23 cellular contexts compared by ENCODE assay signal in the genomic region with DNA sequence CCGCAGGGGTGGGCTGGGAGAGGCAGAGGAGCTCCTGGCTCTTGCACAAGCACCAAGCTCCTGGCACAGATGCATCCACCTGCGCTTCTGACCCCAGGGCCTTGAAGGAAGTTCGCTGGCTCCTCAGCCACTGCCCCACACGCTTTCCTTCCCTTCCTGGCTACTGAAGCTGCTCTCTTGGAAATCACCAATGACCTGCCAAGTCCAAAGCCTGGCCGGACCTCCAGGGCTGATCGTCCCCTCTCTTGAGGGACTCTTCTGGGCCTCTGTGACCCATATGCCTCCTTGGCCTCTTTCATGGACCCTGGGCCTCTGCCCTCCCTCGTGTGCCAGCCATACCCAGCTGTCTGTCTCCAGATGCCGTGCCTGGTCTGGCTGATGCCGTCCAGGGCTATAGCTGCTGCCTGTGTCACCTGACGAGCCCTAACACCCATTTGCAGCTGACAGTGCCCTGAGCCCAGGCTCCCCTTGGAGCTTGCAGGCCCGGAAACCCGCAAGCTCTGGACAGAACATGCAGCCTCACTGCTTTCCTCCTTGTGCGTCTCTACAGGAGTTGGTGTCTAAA.
DNase-seq lines count a peak whose midpoint lies in the region; ATAC-seq and TF ChIP-seq lines count a peak whose summit lies in the region.
"Had no signal": no experiment of that assay in that cellular context is flagged by ENCODE, and none has a peak within 500 bp of the region (broad histone marks: within the 10 kb centered on the region; RNA-seq: fewer than 3 reads in every experiment).

No MANE protein-coding gene starts in this region.

- H3K27ac ChIP-seq in GM23338 (ENCODE audit: low read depth) = no peak overlapping the region
- no peak overlapping the region for H3K27ac ChIP-seq in neuronal stem cell (replicated peaks; ENCODE audit: low read length)
- H3K27ac ChIP-seq: PC-9 had no signal

- H3K27me3 ChIP-seq in GM23338 (ENCODE audit: insufficient read depth) = no peaks in the 10 kb centered on the region
- peaks cover 0 to 38% (median 8%) of the 10 kb centered on the region in 3 experiments for H3K27me3 ChIP-seq in neuronal stem cell (ENCODE audit: control insufficient read depth in 3 of 3, insufficient read depth in 3 of 3, low read depth in 1 of 3, low read length in 3 of 3)
- H3K27me3 ChIP-seq: BLaER1 treated with 17β-estradiol and CSF1 and Interleukin-3, amounts not matched to agents 10 nM and 100 nM had no signal

- no peak overlapping the region for H2BK5ac ChIP-seq in neuronal stem cell (ENCODE audit: low read length)

- H2AK5ac ChIP-seq in neuronal stem cell (ENCODE audit: low read depth, low read length) = peak overlapping the region; percentile 57

- no peak overlapping the region for H3K4me3 ChIP-seq in GM23338
- H3K4me3 ChIP-seq in neuronal stem cell (ENCODE audit: low read length in 2 of 2) = no peak overlapping the region
- H3K4me3 ChIP-seq: BLaER1 treated with 17β-estradiol and CSF1 and Interleukin-3, amounts not matched to agents 10 nM and 100 nM; PC-9 had no signal

- H3K79me2 ChIP-seq in GM23338 (replicated peaks; ENCODE audit: insufficient read depth) = no peaks in the 10 kb centered on the region

- H3K79me1 ChIP-seq in neuronal stem cell (ENCODE audit: low read depth, low read length) = no peaks in the 10 kb centered on the region

- no peak overlapping the region for H2BK120ac ChIP-seq in neuronal stem cell (ENCODE audit: low read depth, low read length)

- H3K36me3 ChIP-seq in GM23338 (ENCODE audit: insufficient read depth) = no peaks in the 10 kb centered on the region
- H3K36me3 ChIP-seq in neuronal stem cell (replicated peaks in 1 of 2; ENCODE audit: control insufficient read depth in 2 of 2, insufficient read depth in 2 of 2, low read length in 2 of 2) = no peaks in the 10 kb centered on the region

- H3K9ac ChIP-seq in neuronal stem cell (ENCODE audit: low read depth, low read length, poor library complexity) = peak overlapping the region; percentile 36
- H3K9ac ChIP-seq: BLaER1 treated with 17β-estradiol and CSF1 and Interleukin-3, amounts not matched to agents 10 nM and 100 nM had no signal

- H4K91ac ChIP-seq in neuronal stem cell (ENCODE audit: low read depth, low read length, poor library complexity) = peak overlapping the region; percentile 15

- H3K4me3 Mint-ChIP-seq in activated CD8-positive, alpha-beta T cell treated with anti-CD3 and anti-CD28 coated beads, Interleukin-2, amount 10 ng/mL, durations not matched to agents 7 days and 5 days = no peak overlapping the region
- H3K4me3 Mint-ChIP-seq in activated CD8-positive, alpha-beta T cell treated with anti-CD3 and anti-CD28 coated beads for 36 hours = no peak overlapping the region
- H3K4me3 Mint-ChIP-seq in GM23338 (no peak overlapping the region), chondrocyte (ENCODE audit: unreplicated experiment) (no peak overlapping the region)
- H3K4me3 Mint-ChIP-seq: CD4-positive, alpha-beta memory T cell; H9 had no signal

- TF ChIP-seq CTCF in activated CD8-positive, alpha-beta T cell treated with anti-CD3 and anti-CD28 coated beads for 36 hours (IDR thresholded peaks at IDR 0.05) = no peak
- no peak for TF ChIP-seq CTCF in GM23338 (conservative IDR thresholded peaks at IDR 0.05; ENCODE audit: low read depth in 2 of 2)
- no peak for TF ChIP-seq CTCF in chondrocyte (IDR thresholded peaks at IDR 0.05)

- H3K4me2 ChIP-seq in GM23338 (no peak overlapping the region), neuronal stem cell (ENCODE audit: insufficient read depth, low read length, poor library complexity, severe bottlenecking) (no peak overlapping the region)
- H3K4me2 ChIP-seq: BLaER1 treated with 17β-estradiol and CSF1 and Interleukin-3, amounts not matched to agents 10 nM and 100 nM; PC-9 had no signal

- H3K9me3 Mint-ChIP-seq in activated CD8-positive, alpha-beta T cell treated with anti-CD3 and anti-CD28 coated beads, Interleukin-2, amount 10 ng/mL, durations not matched to agents 7 days and 5 days (ENCODE audit: insufficient read depth) = peaks cover 9% of the 10 kb centered on the region
- H3K9me3 Mint-ChIP-seq in activated CD8-positive, alpha-beta T cell treated with anti-CD3 and anti-CD28 coated beads for 36 hours = peaks cover 5% of the 10 kb centered on the region
- H3K9me3 Mint-ChIP-seq in GM23338 (no peaks in the 10 kb centered on the region; the same call in 2 of the 3 replicates), chondrocyte (ENCODE audit: low read depth) (no peaks in the 10 kb centered on the region)
- H3K9me3 Mint-ChIP-seq: H9 had no signal

- DNase-seq in activated CD8-positive, alpha-beta T cell treated with anti-CD3 and anti-CD28 coated beads, Interleukin-2, amount 10 ng/mL, durations not matched to agents 7 days and 5 days = no peak
- no peak for DNase-seq in activated CD8-positive, alpha-beta T cell treated with anti-CD3 and anti-CD28 coated beads for 36 hours
- DNase-seq in GM23338 (ENCODE audit: low spot score) = no peak
- DNase-seq in chondrocyte (ENCODE audit: low spot score) = peak; percentile 68
- DNase-seq in neuronal stem cell (ENCODE audit: low spot score) = no peak
- no peak for DNase-seq in NCI-H1694 (lab: John Stamatoyannopoulos, UW)
- no peak for DNase-seq in NCI-H774 (lab: John Stamatoyannopoulos, UW)
- no peak for DNase-seq in SKM-1 (lab: John Stamatoyannopoulos, UW; ENCODE audit: unreplicated experiment)
- DNase-seq: AML-193; CD4-positive, alpha-beta memory T cell; COR-L47; DMS53; H9; Kasumi-1; NCI-H1092 treated with DMSO at 0.1 percent for 48 hours; NCI-H1436; NCI-H187 treated with DMSO at 0.1 percent for 48 hours; NCI-H524; NCI-H748 treated with DMSO at 0.1 percent for 48 hours; PC-9 had no signal

- no CpG with 5 or more reads among the region's 13 CpGs for WGBS in neuronal stem cell (ENCODE audit: extremely low coverage in 2 of 2, insufficient read length in 2 of 2, insufficient replicate concordance in 1 of 2), 2 donors

- H4K8ac ChIP-seq in neuronal stem cell (ENCODE audit: low read depth, low read length) = no peak overlapping the region

- peak overlapping the region; percentile 12 for H3K14ac ChIP-seq in neuronal stem cell (ENCODE audit: low read length)

- H2AFZ ChIP-seq in GM23338 (peak overlapping the region; percentile 92; the same call in 1 of the 2 replicates), neuronal stem cell (ENCODE audit: low read length) (no peak overlapping the region)
- H2AFZ ChIP-seq: PC-9 had no signal

- peaks cover 0 to 3% of the 10 kb centered on the region in 2 donors for H3K9me3 ChIP-seq in neuronal stem cell (replicated peaks in 1 of 2; ENCODE audit: control insufficient read depth in 2 of 2, insufficient read depth in 1 of 2, low read depth in 1 of 2, low read length in 2 of 2)

- no peaks in the 10 kb centered on the region for H3K9me2 ChIP-seq in GM23338 (ENCODE audit: insufficient read depth)

- H3K27ac Mint-ChIP-seq in activated CD8-positive, alpha-beta T cell treated with anti-CD3 and anti-CD28 coated beads, Interleukin-2, amount 10 ng/mL, durations not matched to agents 7 days and 5 days = peak overlapping the region; percentile 8
- no peak overlapping the region for H3K27ac Mint-ChIP-seq in activated CD8-positive, alpha-beta T cell treated with anti-CD3 and anti-CD28 coated beads for 36 hours
- no peak overlapping the region for H3K27ac Mint-ChIP-seq in GM23338
- no peak overlapping the region for H3K27ac Mint-ChIP-seq in chondrocyte (ENCODE audit: unreplicated experiment)
- H3K27ac Mint-ChIP-seq: CD4-positive, alpha-beta memory T cell had no signal

- H3K36me3 Mint-ChIP-seq in activated CD8-positive, alpha-beta T cell treated with anti-CD3 and anti-CD28 coated beads, Interleukin-2, amount 10 ng/mL, durations not matched to agents 7 days and 5 days (ENCODE audit: low read depth) = peaks cover 23% of the 10 kb centered on the region
- peaks cover 19% of the 10 kb centered on the region for H3K36me3 Mint-ChIP-seq in activated CD8-positive, alpha-beta T cell treated with anti-CD3 and anti-CD28 coated beads for 36 hours (ENCODE audit: low read depth)
- H3K36me3 Mint-ChIP-seq in GM23338 (ENCODE audit: low read depth) (no peaks in the 10 kb centered on the region; the same call in 2 of the 3 replicates), chondrocyte (ENCODE audit: low read depth) (no peaks in the 10 kb centered on the region)

- H3K4me1 ChIP-seq in GM23338 (ENCODE audit: insufficient read depth) (no peaks in the 10 kb centered on the region; the same call in 1 of the 2 replicates), neuronal stem cell (ENCODE audit: control insufficient read depth in 2 of 2, insufficient read depth in 1 of 2, low read depth in 1 of 2, low read length in 2 of 2) (peaks cover 2 to 8% of the 10 kb centered on the region in 2 donors)

- CTCF ChIA-PET in activated CD8-positive, alpha-beta T cell treated with anti-CD3 and anti-CD28 coated beads, Interleukin-2, amount 10 ng/mL, durations not matched to agents 7 days and 5 days (lab: Charles Lee) = interaction anchor here (3.4 kb wide), 1 partner anchor 19 kb away, joined by 20 read pairs; no protein-coding TSS in a partner anchor
- CTCF ChIA-PET in activated CD8-positive, alpha-beta T cell treated with anti-CD3 and anti-CD28 coated beads for 36 hours (lab: Charles Lee) = interaction anchor here (1.2 to 8.1 kb wide), 3 partner anchors 9 to 143 kb away, joined by 3 to 87 read pairs (median 4); no protein-coding TSS in a partner anchor

- H3F3A ChIP-seq in GM23338 (replicated peaks; ENCODE audit: low read depth) = no peaks in the 10 kb centered on the region

- H3K27me3 Mint-ChIP-seq in activated CD8-positive, alpha-beta T cell treated with anti-CD3 and anti-CD28 coated beads, Interleukin-2, amount 10 ng/mL, durations not matched to agents 7 days and 5 days (ENCODE audit: low read depth) = no peaks in the 10 kb centered on the region
- H3K27me3 Mint-ChIP-seq in activated CD8-positive, alpha-beta T cell treated with anti-CD3 and anti-CD28 coated beads for 36 hours = no peaks in the 10 kb centered on the region
- H3K27me3 Mint-ChIP-seq in GM23338 (ENCODE audit: insufficient read depth, low read depth, poor library complexity) (peaks cover 21% of the 10 kb centered on the region), chondrocyte (ENCODE audit: low read depth) (peaks cover 14% of the 10 kb centered on the region)
- H3K27me3 Mint-ChIP-seq: CD4-positive, alpha-beta memory T cell had no signal

- intact Hi-C loops in activated CD8-positive, alpha-beta T cell treated with anti-CD3 and anti-CD28 coated beads for 36 hours (cut with micrococcal nuclease) = loop anchor here (5.0 kb wide), 1 partner anchor 196 kb away; no protein-coding TSS in a partner anchor

- peaks cover 42% of the 10 kb centered on the region for H3K4me1 Mint-ChIP-seq in activated CD8-positive, alpha-beta T cell treated with anti-CD3 and anti-CD28 coated beads, Interleukin-2, amount 10 ng/mL, durations not matched to agents 7 days and 5 days (ENCODE audit: low read depth)
- peaks cover 40% of the 10 kb centered on the region for H3K4me1 Mint-ChIP-seq in activated CD8-positive, alpha-beta T cell treated with anti-CD3 and anti-CD28 coated beads for 36 hours (ENCODE audit: low read depth)
- H3K4me1 Mint-ChIP-seq in GM23338 = peaks cover 19% of the 10 kb centered on the region
- H3K4me1 Mint-ChIP-seq in chondrocyte (ENCODE audit: low read depth) = peaks cover 10% of the 10 kb centered on the region

- H3K23ac ChIP-seq in neuronal stem cell (ENCODE audit: low read depth, low read length, poor library complexity) = peak overlapping the region; percentile 12

- no peak overlapping the region for H3K4ac ChIP-seq in neuronal stem cell (ENCODE audit: low read length)

- no peaks in the 10 kb centered on the region for H4K20me1 ChIP-seq in GM23338 (replicated peaks; ENCODE audit: insufficient read depth)

- no peak overlapping the region for H2BK15ac ChIP-seq in neuronal stem cell (ENCODE audit: low read length)

- H2BK12ac ChIP-seq in neuronal stem cell (ENCODE audit: low read length) = peak overlapping the region; percentile 0

- peak overlapping the region; percentile 83 for H3K18ac ChIP-seq in neuronal stem cell (ENCODE audit: low read length)

- ATAC-seq in activated CD8-positive, alpha-beta T cell treated with anti-CD3 and anti-CD28 coated beads, Interleukin-2, amount 10 ng/mL, durations not matched to agents 7 days and 5 days = no peak
- ATAC-seq in activated CD8-positive, alpha-beta T cell treated with anti-CD3 and anti-CD28 coated beads for 36 hours = no peak
- ATAC-seq in GM23338 = no peak
- ATAC-seq: HepG2, Right ventricle myocardium inferior had no signal

- POLR2A ChIA-PET in activated CD8-positive, alpha-beta T cell treated with anti-CD3 and anti-CD28 coated beads, Interleukin-2, amount 10 ng/mL, durations not matched to agents 7 days and 5 days (lab: Charles Lee) = interaction anchor here (0.7 kb wide), 1 partner anchor 367 kb away, joined by 4 read pairs; no protein-coding TSS in a partner anchor
- POLR2A ChIA-PET in activated CD8-positive, alpha-beta T cell treated with anti-CD3 and anti-CD28 coated beads for 36 hours (lab: Charles Lee) = no interaction called here
